ENCODE assay signal across 17 cellular contexts in genomic region chr2:180443896-180444295, GRCh38.
DNase-seq lines count a peak whose midpoint lies in the region; ATAC-seq and TF ChIP-seq lines count a peak whose summit lies in the region.
"Had no signal": no experiment of that assay in that cellular context is flagged by ENCODE, and none has a peak within 500 bp of the region (broad histone marks: within the 10 kb centered on the region; RNA-seq: fewer than 3 reads in every experiment).

No MANE protein-coding gene starts in this region.

- H3K4me3 Mint-ChIP-seq in glutamatergic neuron (ENCODE audit: unreplicated experiment) = no peak overlapping the region
- H3K4me3 Mint-ChIP-seq: activated CD8-positive, alpha-beta T cell treated with anti-CD3 and anti-CD28 coated beads, Interleukin-2, amount 10 ng/mL, durations not matched to agents 7 days and 5 days; WTC11 had no signal

- no peaks in the 10 kb centered on the region for H3K9me3 Mint-ChIP-seq in glutamatergic neuron (ENCODE audit: unreplicated experiment)

- peak; percentile 52 for DNase-seq in AG10803 (ENCODE audit: low read depth)
- DNase-seq in Kasumi-1 (lab: John Stamatoyannopoulos, UW) = peak; percentile 64
- DNase-seq in SKM-1 treated with dmso at 0.1 percent for 144 hours (lab: John Stamatoyannopoulos, UW; ENCODE audit: unreplicated experiment) = peak; percentile 75
- peak; percentile 64 for DNase-seq in fibroblast of pulmonary artery (ENCODE audit: low read depth)
- DNase-seq in glutamatergic neuron = no peak
- DNase-seq in NCI-H748 treated with DMSO at 0.1 percent for 48 hours (lab: John Stamatoyannopoulos, UW) = no peak
- no peak for DNase-seq in HT-29 (ENCODE audit: low spot score)
- DNase-seq: activated CD8-positive, alpha-beta T cell treated with anti-CD3 and anti-CD28 coated beads, Interleukin-2, amount 10 ng/mL, durations not matched to agents 7 days and 5 days; body of pancreas; cortex of kidney; lower lobe of right lung; stimulated activated naive CD8-positive, alpha-beta T cell treated with anti-CD3 and anti-CD28 coated beads, Interleukin-15, Interleukin-2, amounts not matched to agents 100 U/mL and 50 U/mL, for 24 hours; trophoblast cell had no signal

- H3K4me3 ChIP-seq in AG10803 (ENCODE audit: low read length) = no peak overlapping the region
- no peak overlapping the region for H3K4me3 ChIP-seq in fibroblast of pulmonary artery (replicated peaks; ENCODE audit: low read depth, low read length)
- H3K4me3 ChIP-seq: body of pancreas, lower lobe of right lung had no signal

- no peak for ATAC-seq in HG02588 (IDR thresholded peaks at IDR 0.05; ENCODE audit: unreplicated experiment)
- ATAC-seq: activated CD8-positive, alpha-beta T cell treated with anti-CD3 and anti-CD28 coated beads, Interleukin-2, amount 10 ng/mL, durations not matched to agents 7 days and 5 days; activated naive CD4-positive, alpha-beta T cell treated with anti-CD3 and anti-CD28 coated beads, Interleukin-2, amount 50 U/mL, for 72 hours; body of pancreas; lower lobe of right lung; sciatic nerve; stimulated activated naive CD8-positive, alpha-beta T cell treated with anti-CD3 and anti-CD28 coated beads, Interleukin-15, Interleukin-2, amounts not matched to agents 100 U/mL and 50 U/mL, for 24 hours; WTC11 had no signal

- peaks cover under 1% of the 10 kb centered on the region for H3K4me1 Mint-ChIP-seq in glutamatergic neuron (ENCODE audit: low read depth, unreplicated experiment)
- H3K4me1 Mint-ChIP-seq: WTC11 had no signal

- H3K27ac Mint-ChIP-seq in glutamatergic neuron (ENCODE audit: unreplicated experiment) = no peak overlapping the region
- H3K27ac Mint-ChIP-seq: activated CD8-positive, alpha-beta T cell treated with anti-CD3 and anti-CD28 coated beads, Interleukin-2, amount 10 ng/mL, durations not matched to agents 7 days and 5 days; activated naive CD4-positive, alpha-beta T cell treated with anti-CD3 and anti-CD28 coated beads, Interleukin-2, amount 50 U/mL, for 72 hours; WTC11 had no signal

- no peaks in the 10 kb centered on the region for H3K36me3 Mint-ChIP-seq in glutamatergic neuron (ENCODE audit: unreplicated experiment)
- H3K36me3 Mint-ChIP-seq: activated naive CD4-positive, alpha-beta T cell treated with anti-CD3 and anti-CD28 coated beads, Interleukin-2, amount 50 U/mL, for 72 hours; WTC11 had no signal

- peaks cover 3% of the 10 kb centered on the region for H3K27me3 Mint-ChIP-seq in glutamatergic neuron (ENCODE audit: unreplicated experiment)

- TF ChIP-seq CTCF in AG10803 (conservative IDR thresholded peaks at IDR 0.05; ENCODE audit: low read length) = no peak
- TF ChIP-seq CTCF in fibroblast of pulmonary artery (IDR thresholded peaks at IDR 0.05; ENCODE audit: low read length, missing control alignments) = no peak
- no peak for TF ChIP-seq CTCF in glutamatergic neuron (IDR thresholded peaks at IDR 0.05; ENCODE audit: partially characterized antibody, unreplicated experiment)

Comparison
In these comparisons a context has a peak if more than half of its experiments do, and no peak if none do; other contexts are left out.
1. DNase-seq: peak in AG10803 (single experiment), Kasumi-1 (2 of 2), SKM-1 treated with dmso at 0.1 percent for 144 hours (single experiment) and fibroblast of pulmonary artery (single experiment); none in glutamatergic neuron (single experiment), NCI-H748 treated with DMSO at 0.1 percent for 48 hours (single experiment) and HT-29 (single experiment).